ENCODE assay signal across 1 cellular context in genomic region chr14:93462479-93462878, GRCh38.
TF ChIP-seq lines count a peak whose summit lies in the region.

No MANE protein-coding gene starts in this region.

TF ChIP-seq in GM23338, 12 proteins besides CTCF, POLR2A, EP300 and RAD21 (continued from another document):
- TF ChIP-seq REST (IDR thresholded peaks at IDR 0.05; ENCODE audit: unreplicated experiment), result no peak
TF ChIP-seq in GM23338: peak in this region for 0.
